In genomic region chr10:124347956-124348355, GRCh38 we compare ENCODE assay signal across 2 cellular contexts.
TF ChIP-seq lines count a peak whose summit lies in the region.

No MANE protein-coding gene starts in this region.

TF ChIP-seq in GM23338, 12 proteins besides CTCF, POLR2A, EP300 and RAD21 (continued from another document):
- TF ChIP-seq, protein P1, sequence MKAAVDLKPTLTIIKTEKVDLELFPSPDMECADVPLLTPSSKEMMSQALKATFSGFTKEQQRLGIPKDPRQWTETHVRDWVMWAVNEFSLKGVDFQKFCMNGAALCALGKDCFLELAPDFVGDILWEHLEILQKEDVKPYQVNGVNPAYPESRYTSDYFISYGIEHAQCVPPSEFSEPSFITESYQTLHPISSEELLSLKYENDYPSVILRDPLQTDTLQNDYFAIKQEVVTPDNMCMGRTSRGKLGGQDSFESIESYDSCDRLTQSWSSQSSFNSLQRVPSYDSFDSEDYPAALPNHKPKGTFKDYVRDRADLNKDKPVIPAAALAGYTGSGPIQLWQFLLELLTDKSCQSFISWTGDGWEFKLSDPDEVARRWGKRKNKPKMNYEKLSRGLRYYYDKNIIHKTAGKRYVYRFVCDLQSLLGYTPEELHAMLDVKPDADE (IDR thresholded peaks at IDR 0.05) = no peak
- no peak for TF ChIP-seq POLR2AphosphoS5 (IDR thresholded peaks at IDR 0.05; ENCODE audit: low read depth)
- no peak for TF ChIP-seq ZNF114 (CRISPR knock-in tag; IDR thresholded peaks at IDR 0.05)
- TF ChIP-seq, protein P2, sequence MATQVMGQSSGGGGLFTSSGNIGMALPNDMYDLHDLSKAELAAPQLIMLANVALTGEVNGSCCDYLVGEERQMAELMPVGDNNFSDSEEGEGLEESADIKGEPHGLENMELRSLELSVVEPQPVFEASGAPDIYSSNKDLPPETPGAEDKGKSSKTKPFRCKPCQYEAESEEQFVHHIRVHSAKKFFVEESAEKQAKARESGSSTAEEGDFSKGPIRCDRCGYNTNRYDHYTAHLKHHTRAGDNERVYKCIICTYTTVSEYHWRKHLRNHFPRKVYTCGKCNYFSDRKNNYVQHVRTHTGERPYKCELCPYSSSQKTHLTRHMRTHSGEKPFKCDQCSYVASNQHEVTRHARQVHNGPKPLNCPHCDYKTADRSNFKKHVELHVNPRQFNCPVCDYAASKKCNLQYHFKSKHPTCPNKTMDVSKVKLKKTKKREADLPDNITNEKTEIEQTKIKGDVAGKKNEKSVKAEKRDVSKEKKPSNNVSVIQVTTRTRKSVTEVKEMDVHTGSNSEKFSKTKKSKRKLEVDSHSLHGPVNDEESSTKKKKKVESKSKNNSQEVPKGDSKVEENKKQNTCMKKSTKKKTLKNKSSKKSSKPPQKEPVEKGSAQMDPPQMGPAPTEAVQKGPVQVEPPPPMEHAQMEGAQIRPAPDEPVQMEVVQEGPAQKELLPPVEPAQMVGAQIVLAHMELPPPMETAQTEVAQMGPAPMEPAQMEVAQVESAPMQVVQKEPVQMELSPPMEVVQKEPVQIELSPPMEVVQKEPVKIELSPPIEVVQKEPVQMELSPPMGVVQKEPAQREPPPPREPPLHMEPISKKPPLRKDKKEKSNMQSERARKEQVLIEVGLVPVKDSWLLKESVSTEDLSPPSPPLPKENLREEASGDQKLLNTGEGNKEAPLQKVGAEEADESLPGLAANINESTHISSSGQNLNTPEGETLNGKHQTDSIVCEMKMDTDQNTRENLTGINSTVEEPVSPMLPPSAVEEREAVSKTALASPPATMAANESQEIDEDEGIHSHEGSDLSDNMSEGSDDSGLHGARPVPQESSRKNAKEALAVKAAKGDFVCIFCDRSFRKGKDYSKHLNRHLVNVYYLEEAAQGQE (IDR thresholded peaks at IDR 0.05; ENCODE audit: unreplicated experiment) = no peak
- TF ChIP-seq EZH2phosphoT487 (IDR thresholded peaks at IDR 0.05; ENCODE audit: unreplicated experiment) = no peak
- no peak for TF ChIP-seq CREB1 (CRISPR knock-in tag; IDR thresholded peaks at IDR 0.05; ENCODE audit: low read depth)
- no peak for TF ChIP-seq STAT1 (IDR thresholded peaks at IDR 0.05; ENCODE audit: unreplicated experiment)
- TF ChIP-seq ZNF331 (CRISPR knock-in tag; IDR thresholded peaks at IDR 0.05; ENCODE audit: low read depth) = no peak
- no peak for TF ChIP-seq NANOG (IDR thresholded peaks at IDR 0.05; ENCODE audit: borderline replicate concordance)
- TF ChIP-seq, protein P3, sequence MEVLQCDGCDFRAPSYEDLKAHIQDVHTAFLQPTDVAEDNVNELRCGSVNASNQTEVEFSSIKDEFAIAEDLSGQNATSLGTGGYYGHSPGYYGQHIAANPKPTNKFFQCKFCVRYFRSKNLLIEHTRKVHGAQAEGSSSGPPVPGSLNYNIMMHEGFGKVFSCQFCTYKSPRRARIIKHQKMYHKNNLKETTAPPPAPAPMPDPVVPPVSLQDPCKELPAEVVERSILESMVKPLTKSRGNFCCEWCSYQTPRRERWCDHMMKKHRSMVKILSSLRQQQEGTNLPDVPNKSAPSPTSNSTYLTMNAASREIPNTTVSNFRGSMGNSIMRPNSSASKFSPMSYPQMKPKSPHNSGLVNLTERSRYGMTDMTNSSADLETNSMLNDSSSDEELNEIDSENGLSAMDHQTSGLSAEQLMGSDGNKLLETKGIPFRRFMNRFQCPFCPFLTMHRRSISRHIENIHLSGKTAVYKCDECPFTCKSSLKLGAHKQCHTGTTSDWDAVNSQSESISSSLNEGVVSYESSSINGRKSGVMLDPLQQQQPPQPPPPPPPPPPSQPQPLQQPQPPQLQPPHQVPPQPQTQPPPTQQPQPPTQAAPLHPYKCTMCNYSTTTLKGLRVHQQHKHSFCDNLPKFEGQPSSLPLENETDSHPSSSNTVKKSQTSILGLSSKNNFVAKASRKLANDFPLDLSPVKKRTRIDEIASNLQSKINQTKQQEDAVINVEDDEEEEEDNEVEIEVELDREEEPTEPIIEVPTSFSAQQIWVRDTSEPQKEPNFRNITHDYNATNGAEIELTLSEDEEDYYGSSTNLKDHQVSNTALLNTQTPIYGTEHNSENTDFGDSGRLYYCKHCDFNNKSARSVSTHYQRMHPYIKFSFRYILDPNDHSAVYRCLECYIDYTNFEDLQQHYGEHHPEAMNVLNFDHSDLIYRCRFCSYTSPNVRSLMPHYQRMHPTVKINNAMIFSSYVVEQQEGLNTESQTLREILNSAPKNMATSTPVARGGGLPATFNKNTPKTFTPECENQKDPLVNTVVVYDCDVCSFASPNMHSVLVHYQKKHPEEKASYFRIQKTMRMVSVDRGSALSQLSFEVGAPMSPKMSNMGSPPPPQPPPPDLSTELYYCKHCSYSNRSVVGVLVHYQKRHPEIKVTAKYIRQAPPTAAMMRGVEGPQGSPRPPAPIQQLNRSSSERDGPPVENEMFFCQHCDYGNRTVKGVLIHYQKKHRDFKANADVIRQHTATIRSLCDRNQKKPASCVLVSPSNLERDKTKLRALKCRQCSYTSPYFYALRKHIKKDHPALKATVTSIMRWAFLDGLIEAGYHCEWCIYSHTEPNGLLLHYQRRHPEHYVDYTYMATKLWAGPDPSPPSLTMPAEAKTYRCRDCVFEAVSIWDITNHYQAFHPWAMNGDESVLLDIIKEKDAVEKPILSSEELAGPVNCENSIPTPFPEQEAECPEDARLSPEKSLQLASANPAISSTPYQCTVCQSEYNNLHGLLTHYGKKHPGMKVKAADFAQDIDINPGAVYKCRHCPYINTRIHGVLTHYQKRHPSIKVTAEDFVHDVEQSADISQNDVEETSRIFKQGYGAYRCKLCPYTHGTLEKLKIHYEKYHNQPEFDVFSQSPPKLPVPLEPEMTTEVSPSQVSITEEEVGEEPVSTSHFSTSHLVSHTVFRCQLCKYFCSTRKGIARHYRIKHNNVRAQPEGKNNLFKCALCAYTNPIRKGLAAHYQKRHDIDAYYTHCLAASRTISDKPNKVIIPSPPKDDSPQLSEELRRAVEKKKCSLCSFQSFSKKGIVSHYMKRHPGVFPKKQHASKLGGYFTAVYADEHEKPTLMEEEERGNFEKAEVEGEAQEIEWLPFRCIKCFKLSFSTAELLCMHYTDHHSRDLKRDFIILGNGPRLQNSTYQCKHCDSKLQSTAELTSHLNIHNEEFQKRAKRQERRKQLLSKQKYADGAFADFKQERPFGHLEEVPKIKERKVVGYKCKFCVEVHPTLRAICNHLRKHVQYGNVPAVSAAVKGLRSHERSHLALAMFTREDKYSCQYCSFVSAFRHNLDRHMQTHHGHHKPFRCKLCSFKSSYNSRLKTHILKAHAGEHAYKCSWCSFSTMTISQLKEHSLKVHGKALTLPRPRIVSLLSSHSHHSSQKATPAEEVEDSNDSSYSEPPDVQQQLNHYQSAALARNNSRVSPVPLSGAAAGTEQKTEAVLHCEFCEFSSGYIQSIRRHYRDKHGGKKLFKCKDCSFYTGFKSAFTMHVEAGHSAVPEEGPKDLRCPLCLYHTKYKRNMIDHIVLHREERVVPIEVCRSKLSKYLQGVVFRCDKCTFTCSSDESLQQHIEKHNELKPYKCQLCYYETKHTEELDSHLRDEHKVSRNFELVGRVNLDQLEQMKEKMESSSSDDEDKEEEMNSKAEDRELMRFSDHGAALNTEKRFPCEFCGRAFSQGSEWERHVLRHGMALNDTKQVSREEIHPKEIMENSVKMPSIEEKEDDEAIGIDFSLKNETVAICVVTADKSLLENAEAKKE (CRISPR knock-in tag; IDR thresholded peaks at IDR 0.05) = no peak
- no peak for TF ChIP-seq EZH2 (IDR thresholded peaks at IDR 0.05; ENCODE audit: low read depth, unreplicated experiment)

TF ChIP-seq in K562, 482 proteins besides CTCF, POLR2A, EP300 and RAD21 (continued from another document):
- TF ChIP-seq ELK1 (CRISPR knock-in tag; IDR thresholded peaks at IDR 0.05) (no peak), CREB5 (CRISPR knock-in tag; IDR thresholded peaks at IDR 0.05) (no peak), POLR2B (IDR thresholded peaks at IDR 0.05; ENCODE audit: low read depth, partially characterized antibody) (no peak), ESRRB (CRISPR knock-in tag; IDR thresholded peaks at IDR 0.05; ENCODE audit: borderline replicate concordance) (no peak), ZNF639 (CRISPR knock-in tag; conservative IDR thresholded peaks at IDR 0.05 in 1 of 2, IDR thresholded peaks at IDR 0.05 in 1 of 2) (no peak), TCF7L2 (IDR thresholded peaks at IDR 0.05; ENCODE audit: low read depth, low read length) (no peak), ZNF431 (CRISPR knock-in tag; IDR thresholded peaks at IDR 0.05) (no peak), ZNF785 (CRISPR knock-in tag; IDR thresholded peaks at IDR 0.05) (no peak), PCBP1 (IDR thresholded peaks at IDR 0.05; ENCODE audit: low read depth, low read length, poor library complexity, severe bottlenecking) (no peak), ZFP36 (IDR thresholded peaks at IDR 0.05; ENCODE audit: low read depth, low read length, partially characterized antibody) (no peak)
